ENCODE assay signal across 8 cellular contexts in genomic region chr6:141482773-141483172, GRCh38.
DNase-seq lines count a peak whose midpoint lies in the region; ATAC-seq and TF ChIP-seq lines count a peak whose summit lies in the region.

No MANE protein-coding gene starts in this region.

- H3K9me3 ChIP-seq in heart right ventricle (no peaks in the 10 kb centered on the region), SK-N-MC (ENCODE audit: low read depth, low read length) (no peaks in the 10 kb centered on the region; the same call in 1 of the 2 replicates), upper lobe of right lung (no peaks in the 10 kb centered on the region)

- H3K4me3 ChIP-seq in heart right ventricle (peak overlapping the region in 6 of 10 donors; percentile 9 to 45 (median 39)), SK-N-MC (peak overlapping the region; percentile 69; the same call in 1 of the 2 replicates), upper lobe of right lung (peak overlapping the region; percentile 39)

- TF ChIP-seq CTCF in heart right ventricle (IDR thresholded peaks at IDR 0.05) (no peak), upper lobe of right lung (IDR thresholded peaks at IDR 0.05) (no peak)

- ATAC-seq in heart right ventricle (peak in 4 of 8 donors; percentile 3 to 54 (median 44)), Right ventricle myocardium superior (ENCODE audit: poor library complexity) (no peak), upper lobe of right lung (no peak), GM21515 (IDR thresholded peaks at IDR 0.05; ENCODE audit: unreplicated experiment) (no peak)

- H3K9ac ChIP-seq in SK-N-MC (ENCODE audit: insufficient read length): no peak overlapping the region

- DNase-seq in heart right ventricle (no peak), Right ventricle myocardium superior (no peak), SK-N-MC (ENCODE audit: low read depth, low spot score) (no peak), globus pallidus (ENCODE audit: low spot score) (peak; percentile 6), upper lobe of right lung (no peak), cerebellar cortex (ENCODE audit: low spot score) (no peak), HK-2 (ENCODE audit: unreplicated experiment) (no peak)

- H3K27ac ChIP-seq in heart right ventricle (peak overlapping the region; percentile 5 to 83 (median 61)), SK-N-MC (no peak overlapping the region), upper lobe of right lung (peak overlapping the region; percentile 65)

- 29 to 48% methylated on average over 5 of the region's 5 CpGs for WGBS in heart right ventricle, 2 donors

- peaks cover 0 to 32% (median 25%) of the 10 kb centered on the region in 9 donors for H3K4me1 ChIP-seq in heart right ventricle
- peaks cover 25% of the 10 kb centered on the region for H3K4me1 ChIP-seq in upper lobe of right lung

- H3K36me3 ChIP-seq in heart right ventricle: no peaks in the 10 kb centered on the region
- no peaks in the 10 kb centered on the region for H3K36me3 ChIP-seq in SK-N-MC (ENCODE audit: insufficient read depth, low read length)
- H3K36me3 ChIP-seq in upper lobe of right lung: no peaks in the 10 kb centered on the region

- intact Hi-C loops in heart right ventricle (cut with DNase I): loop anchor here in 2 of 10 donors (1.0 to 10.0 kb wide), 3 partner anchors 62 to 80 kb away; no protein-coding TSS in a partner anchor
- intact Hi-C loops in Right ventricle myocardium superior (cut with DNase I): no loop called here
- intact Hi-C loops in upper lobe of right lung (cut with DNase I): no loop called here

- H3K27me3 ChIP-seq in heart right ventricle: no peaks in the 10 kb centered on the region
- no peaks in the 10 kb centered on the region for H3K27me3 ChIP-seq in upper lobe of right lung
